In the genomic region with DNA sequence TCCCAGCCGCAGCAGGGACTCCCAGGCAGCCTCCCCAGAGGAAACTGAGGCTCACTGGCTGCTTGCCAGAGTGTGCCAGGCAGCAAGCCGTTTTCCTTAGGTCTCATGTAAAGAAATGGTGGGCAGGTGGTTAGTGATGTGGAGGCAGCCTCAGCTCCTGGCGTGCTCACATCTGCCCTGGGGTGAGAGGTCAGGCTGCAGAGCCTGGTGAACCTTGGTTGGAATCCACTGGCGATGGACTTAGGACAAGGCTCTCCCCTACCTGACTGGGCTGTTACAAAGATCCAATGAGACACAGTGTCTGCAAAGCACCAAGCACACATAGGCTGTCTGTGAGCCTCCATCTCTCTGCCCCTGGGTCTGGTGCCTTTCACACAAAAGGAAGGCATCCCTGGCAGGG, we compare ENCODE assay signal across 1 cellular context.
A peak's percentile ranks its signal among the peaks of the same experiment; 100 is the strongest.
TF ChIP-seq lines count a peak whose summit lies in the region.

No MANE protein-coding gene starts in this region.

TF ChIP-seq in K562, 482 proteins besides CTCF, POLR2A, EP300 and RAD21:
- TF ChIP-seq NFIC (IDR thresholded peaks at IDR 0.05) (peak; percentile 39; the same call in 1 of the 2 replicates), ESRRA (IDR thresholded peaks at IDR 0.05; ENCODE audit: borderline replicate concordance, low read depth) (no peak)
